ENCODE assay signal across 23 cellular contexts in the genomic region with DNA sequence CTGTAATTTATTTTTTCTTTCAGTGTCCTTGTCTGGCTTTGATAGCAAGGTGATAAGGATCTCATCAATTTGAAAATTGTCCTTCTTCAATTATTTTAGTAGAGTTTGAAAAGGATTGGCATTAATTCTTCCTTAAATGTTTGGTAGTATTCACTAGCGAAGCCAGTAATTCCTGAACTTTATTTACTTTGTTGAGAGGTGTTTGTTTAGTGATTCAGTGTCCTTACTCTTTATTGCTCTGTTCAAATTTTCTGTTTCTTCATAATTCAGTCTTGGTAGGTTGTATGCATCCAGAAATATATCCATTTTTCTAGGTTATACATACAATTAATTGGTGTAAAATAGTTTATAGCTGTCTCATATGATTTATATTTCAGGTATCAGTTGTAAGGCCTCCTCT.
DNase-seq lines count a peak whose midpoint lies in the region; ATAC-seq and TF ChIP-seq lines count a peak whose summit lies in the region.
"Had no signal": no experiment of that assay in that cellular context is flagged by ENCODE, and none has a peak within 500 bp of the region (broad histone marks: within the 10 kb centered on the region; RNA-seq: fewer than 3 reads in every experiment).

No MANE protein-coding gene starts in this region.

- BruUV-seq in Panc1 (replicated peaks; lab: Mats Ljungman, UMichigan), result no TSS peak

- ATAC-seq in Panc1 (no peak), upper lobe of right lung (peak; percentile 39)
- ATAC-seq: CD8-positive, alpha-beta T cell; T-helper 17 cell had no signal

- H3K27me3 ChIP-seq in Panc1 (ENCODE audit: control insufficient read depth, insufficient read depth, low read length) (no peaks in the 10 kb centered on the region), upper lobe of right lung (no peaks in the 10 kb centered on the region)
- H3K27me3 ChIP-seq: MG63 had no signal

- POLR2A ChIA-PET in Panc1 (lab: Charles Lee), result no interaction called here

- CTCF ChIA-PET in Panc1 (lab: Charles Lee), result no interaction called here

- intact Hi-C loops in Panc1 (cut with micrococcal nuclease; ENCODE audit: unreplicated experiment) (no loop called here), upper lobe of right lung (cut with DNase I) (no loop called here)

- DNase-seq in SHP77 treated with DMSO at 0.1 percent for 48 hours (lab: John Stamatoyannopoulos, UW) (peak; percentile 12), SHP77 (lab: John Stamatoyannopoulos, UW) (no peak), HT-29 (ENCODE audit: low spot score) (peak; percentile 34), Panc1 (ENCODE audit: low read depth, low spot score) (peak; percentile 15), upper lobe of right lung (no peak), HUDEP-2 (lab: John Stamatoyannopoulos, UW; ENCODE audit: unreplicated experiment in 76 of 76) (no peak), caudate nucleus (lab: John Stamatoyannopoulos, UW) (no peak)
- DNase-seq: CD8-positive, alpha-beta T cell; H7; KBM-7; MG63; NCI-H1417 treated with DMSO at 0.1 percent for 48 hours; NCI-H1694 treated with DMSO at 0.1 percent for 48 hours; NCI-H2081; NCI-H226; NCI-H526; Right ventricle myocardium superior; RPMI8226; SK-N-SH; SW 1271; T-helper 17 cell; T1000 had no signal

- H3K36me3 ChIP-seq in Panc1 (ENCODE audit: control insufficient read depth, insufficient read depth, low read length) (no peaks in the 10 kb centered on the region), upper lobe of right lung (no peaks in the 10 kb centered on the region)
- H3K36me3 ChIP-seq: MG63 had no signal

- no peaks in the 10 kb centered on the region; the same call in 1 of the 2 replicates for H3K4me1 ChIP-seq in Panc1 (ENCODE audit: control insufficient read depth, insufficient read depth, low read length)
- H3K4me1 ChIP-seq in upper lobe of right lung, result no peaks in the 10 kb centered on the region

- no peak overlapping the region for H3K27ac ChIP-seq in Panc1 (ENCODE audit: low read length)
- H3K27ac ChIP-seq in upper lobe of right lung, result no peak overlapping the region
- H3K27ac ChIP-seq in caudate nucleus (ENCODE audit: low read depth, low read length), result no peak overlapping the region
- H3K27ac ChIP-seq: C4-2B had no signal

- H3K9me3 ChIP-seq in Panc1 (ENCODE audit: control insufficient read depth, insufficient read depth, low read depth, low read length) (peaks cover 7% of the 10 kb centered on the region; the same call in 1 of the 2 replicates), upper lobe of right lung (no peaks in the 10 kb centered on the region)
- H3K9me3 ChIP-seq: MG63 had no signal

- in situ Hi-C loops in Panc1 (cut with HindIII; ENCODE audit: low pct_unique_long_range_greater_than_20kb, low sequenced_read_pairs), result no loop called here

- H3K4me3 ChIP-seq in Panc1 (ENCODE audit: low read depth in 2 of 2, low read length in 2 of 2), result no peak overlapping the region
- no peak overlapping the region for H3K4me3 ChIP-seq in upper lobe of right lung
- H3K4me3 ChIP-seq: MG63 had no signal

- TF ChIP-seq CTCF in Panc1 (IDR thresholded peaks at IDR 0.05), result no peak
- TF ChIP-seq CTCF in upper lobe of right lung (IDR thresholded peaks at IDR 0.05), result no peak

Comparison
In these comparisons a context has a peak if more than half of its experiments do, and no peak if none do; other contexts are left out.
1. DNase-seq: peak in SHP77 treated with DMSO at 0.1 percent for 48 hours (single experiment), HT-29 (single experiment) and Panc1 (single experiment); none in SHP77 (0 of 2), upper lobe of right lung (single experiment), HUDEP-2 (0 of 76) and caudate nucleus (0 of 61).